Comparison of ENCODE assay signal across 1 cellular context in genomic region chr14:65412189-65412846, GRCh38.
TF ChIP-seq lines count a peak whose summit lies in the region.

TSS of gene FUT8 (plus strand) at chr14:65412730. CDS start at chr14:65561564, 148,834 bp downstream.

TF ChIP-seq in HEK293, 187 proteins besides CTCF, POLR2A, EP300 and RAD21 (continued from another document and continues in another):
- peak; percentile 54; the same call in 1 of the 2 replicates for TF ChIP-seq ZNF341 (tag by site-specific recombination; IDR thresholded peaks at IDR 0.05; ENCODE audit: low read depth)
- TF ChIP-seq, protein P1, sequence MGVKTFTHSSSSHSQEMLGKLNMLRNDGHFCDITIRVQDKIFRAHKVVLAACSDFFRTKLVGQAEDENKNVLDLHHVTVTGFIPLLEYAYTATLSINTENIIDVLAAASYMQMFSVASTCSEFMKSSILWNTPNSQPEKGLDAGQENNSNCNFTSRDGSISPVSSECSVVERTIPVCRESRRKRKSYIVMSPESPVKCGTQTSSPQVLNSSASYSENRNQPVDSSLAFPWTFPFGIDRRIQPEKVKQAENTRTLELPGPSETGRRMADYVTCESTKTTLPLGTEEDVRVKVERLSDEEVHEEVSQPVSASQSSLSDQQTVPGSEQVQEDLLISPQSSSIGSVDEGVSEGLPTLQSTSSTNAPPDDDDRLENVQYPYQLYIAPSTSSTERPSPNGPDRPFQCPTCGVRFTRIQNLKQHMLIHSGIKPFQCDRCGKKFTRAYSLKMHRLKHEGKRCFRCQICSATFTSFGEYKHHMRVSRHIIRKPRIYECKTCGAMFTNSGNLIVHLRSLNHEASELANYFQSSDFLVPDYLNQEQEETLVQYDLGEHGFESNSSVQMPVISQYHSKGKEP (tag by site-specific recombination; IDR thresholded peaks at IDR 0.05) = no peak; the same call in 1 of the 2 replicates
- TF ChIP-seq ZNF514 (tag by site-specific recombination; IDR thresholded peaks at IDR 0.05) = no peak
- TF ChIP-seq ZNF560 (tag by site-specific recombination; IDR thresholded peaks at IDR 0.05; ENCODE audit: borderline replicate concordance) = no peak
- TF ChIP-seq ZNF211 (tag by site-specific recombination; IDR thresholded peaks at IDR 0.05; ENCODE audit: low read depth) = no peak
- TF ChIP-seq ZNF366 (tag by site-specific recombination; conservative IDR thresholded peaks at IDR 0.05) = no peak
- TF ChIP-seq ZIC2 (tag by site-specific recombination; IDR thresholded peaks at IDR 0.05) = peak; percentile 98
- TF ChIP-seq ZNF26 (tag by site-specific recombination; IDR thresholded peaks at IDR 0.05) = no peak
- TF ChIP-seq ZNF274 (IDR thresholded peaks at IDR 0.05; ENCODE audit: low read length) = no peak
- TF ChIP-seq ZNF274 (tag by site-specific recombination; IDR thresholded peaks at IDR 0.05; ENCODE audit: borderline replicate concordance) = no peak
- TF ChIP-seq ZNF354C (tag by site-specific recombination; IDR thresholded peaks at IDR 0.05; ENCODE audit: borderline replicate concordance, low read depth) = no peak
- TF ChIP-seq ZNF248 (tag by site-specific recombination; IDR thresholded peaks at IDR 0.05) = no peak
- no peak; the same call in 1 of the 2 replicates for TF ChIP-seq ZBTB48 (tag by site-specific recombination; IDR thresholded peaks at IDR 0.05)
- TF ChIP-seq ZNF76 (tag by site-specific recombination; IDR thresholded peaks at IDR 0.05; ENCODE audit: borderline replicate concordance, low read depth) = no peak; the same call in 1 of the 2 replicates
- TF ChIP-seq ZBTB10 (tag by site-specific recombination; IDR thresholded peaks at IDR 0.05) = no peak
- peak; percentile 50 for TF ChIP-seq SP2 (tag by site-specific recombination; IDR thresholded peaks at IDR 0.05)
- TF ChIP-seq PBX3 (CRISPR knock-in tag; IDR thresholded peaks at IDR 0.05) = peak; percentile 41; the same call in 1 of the 2 replicates
- TF ChIP-seq, protein P2, sequence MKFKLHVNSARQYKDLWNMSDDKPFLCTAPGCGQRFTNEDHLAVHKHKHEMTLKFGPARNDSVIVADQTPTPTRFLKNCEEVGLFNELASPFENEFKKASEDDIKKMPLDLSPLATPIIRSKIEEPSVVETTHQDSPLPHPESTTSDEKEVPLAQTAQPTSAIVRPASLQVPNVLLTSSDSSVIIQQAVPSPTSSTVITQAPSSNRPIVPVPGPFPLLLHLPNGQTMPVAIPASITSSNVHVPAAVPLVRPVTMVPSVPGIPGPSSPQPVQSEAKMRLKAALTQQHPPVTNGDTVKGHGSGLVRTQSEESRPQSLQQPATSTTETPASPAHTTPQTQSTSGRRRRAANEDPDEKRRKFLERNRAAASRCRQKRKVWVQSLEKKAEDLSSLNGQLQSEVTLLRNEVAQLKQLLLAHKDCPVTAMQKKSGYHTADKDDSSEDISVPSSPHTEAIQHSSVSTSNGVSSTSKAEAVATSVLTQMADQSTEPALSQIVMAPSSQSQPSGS (tag by site-specific recombination; IDR thresholded peaks at IDR 0.05; ENCODE audit: low read depth) = no peak
- TF ChIP-seq ZNF555 (tag by site-specific recombination; conservative IDR thresholded peaks at IDR 0.05) = no peak
- no peak for TF ChIP-seq ZNF174 (tag by site-specific recombination; IDR thresholded peaks at IDR 0.05)
- TF ChIP-seq, protein P3, sequence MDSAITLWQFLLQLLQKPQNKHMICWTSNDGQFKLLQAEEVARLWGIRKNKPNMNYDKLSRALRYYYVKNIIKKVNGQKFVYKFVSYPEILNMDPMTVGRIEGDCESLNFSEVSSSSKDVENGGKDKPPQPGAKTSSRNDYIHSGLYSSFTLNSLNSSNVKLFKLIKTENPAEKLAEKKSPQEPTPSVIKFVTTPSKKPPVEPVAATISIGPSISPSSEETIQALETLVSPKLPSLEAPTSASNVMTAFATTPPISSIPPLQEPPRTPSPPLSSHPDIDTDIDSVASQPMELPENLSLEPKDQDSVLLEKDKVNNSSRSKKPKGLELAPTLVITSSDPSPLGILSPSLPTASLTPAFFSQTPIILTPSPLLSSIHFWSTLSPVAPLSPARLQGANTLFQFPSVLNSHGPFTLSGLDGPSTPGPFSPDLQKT (IDR thresholded peaks at IDR 0.05; ENCODE audit: borderline replicate concordance, low read depth, low read length) = no peak
- 0 out of 2 replicates have a peak, but pooled peaks have one; percentile 21 for TF ChIP-seq ZNF140 (tag by site-specific recombination; IDR thresholded peaks at IDR 0.05)
- no peak for TF ChIP-seq ZNF747 (tag by site-specific recombination; IDR thresholded peaks at IDR 0.05)
- TF ChIP-seq ZSCAN30 (tag by site-specific recombination; IDR thresholded peaks at IDR 0.05) = peak; percentile 75
- no peak for TF ChIP-seq ZFP3 (tag by site-specific recombination; IDR thresholded peaks at IDR 0.05; ENCODE audit: low read depth)
- TF ChIP-seq KLF9 (tag by site-specific recombination; IDR thresholded peaks at IDR 0.05; ENCODE audit: low read depth) = peak; percentile 64
- no peak for TF ChIP-seq ZNF670 (tag by site-specific recombination; IDR thresholded peaks at IDR 0.05; ENCODE audit: low read depth)
- no peak for TF ChIP-seq ZNF473 (tag by site-specific recombination; IDR thresholded peaks at IDR 0.05)
- TF ChIP-seq, protein P4, sequence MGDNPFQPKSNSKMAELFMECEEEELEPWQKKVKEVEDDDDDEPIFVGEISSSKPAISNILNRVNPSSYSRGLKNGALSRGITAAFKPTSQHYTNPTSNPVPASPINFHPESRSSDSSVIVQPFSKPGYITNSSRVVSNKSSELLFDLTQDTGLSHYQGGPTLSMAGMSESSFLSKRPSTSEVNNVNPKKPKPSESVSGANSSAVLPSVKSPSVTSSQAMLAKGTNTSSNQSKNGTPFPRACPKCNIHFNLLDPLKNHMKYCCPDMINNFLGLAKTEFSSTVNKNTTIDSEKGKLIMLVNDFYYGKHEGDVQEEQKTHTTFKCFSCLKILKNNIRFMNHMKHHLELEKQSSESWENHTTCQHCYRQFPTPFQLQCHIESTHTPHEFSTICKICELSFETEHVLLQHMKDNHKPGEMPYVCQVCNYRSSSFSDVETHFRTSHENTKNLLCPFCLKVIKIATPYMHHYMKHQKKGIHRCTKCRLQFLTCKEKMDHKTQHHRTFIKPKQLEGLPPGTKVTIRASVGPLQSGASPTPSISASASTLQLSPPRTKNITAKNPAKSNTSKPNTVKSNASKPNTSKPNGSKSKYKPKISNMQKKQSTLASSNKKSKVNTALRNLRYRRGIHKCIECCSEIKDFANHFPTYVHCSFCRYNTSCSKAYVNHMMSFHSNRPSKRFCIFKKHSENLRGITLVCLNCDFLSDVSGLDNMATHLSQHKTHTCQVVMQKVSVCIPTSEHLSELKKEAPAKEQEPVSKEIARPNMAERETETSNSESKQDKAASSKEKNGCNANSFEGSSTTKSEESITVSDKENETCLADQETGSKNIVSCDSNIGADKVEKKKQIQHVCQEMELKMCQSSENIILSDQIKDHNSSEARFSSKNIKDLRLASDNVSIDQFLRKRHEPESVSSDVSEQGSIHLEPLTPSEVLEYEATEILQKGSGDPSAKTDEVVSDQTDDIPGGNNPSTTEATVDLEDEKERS (tag by site-specific recombination; IDR thresholded peaks at IDR 0.05) = no peak
- peak; percentile 46; the same call in 1 of the 2 replicates for TF ChIP-seq ZBTB20 (tag by site-specific recombination; IDR thresholded peaks at IDR 0.05)
- TF ChIP-seq ZNF610 (tag by site-specific recombination; IDR thresholded peaks at IDR 0.05; ENCODE audit: borderline replicate concordance) = 0 out of 2 replicates have a peak, but pooled peaks have one; percentile 17
- TF ChIP-seq ZFP37 (tag by site-specific recombination; IDR thresholded peaks at IDR 0.05) = no peak
- 0 out of 2 replicates have a peak, but pooled peaks have one; percentile 65 for TF ChIP-seq ZNF391 (tag by site-specific recombination; IDR thresholded peaks at IDR 0.05; ENCODE audit: borderline replicate concordance, low read depth)
- no peak for TF ChIP-seq ZNF548 (tag by site-specific recombination; IDR thresholded peaks at IDR 0.05)
- TF ChIP-seq ZNF792 (tag by site-specific recombination; IDR thresholded peaks at IDR 0.05) = no peak
- no peak for TF ChIP-seq ZNF48 (tag by site-specific recombination; IDR thresholded peaks at IDR 0.05)
- TF ChIP-seq WT1 (tag by site-specific recombination; IDR thresholded peaks at IDR 0.05) = no peak
- no peak for TF ChIP-seq ZNF404 (tag by site-specific recombination; IDR thresholded peaks at IDR 0.05)
- no peak for TF ChIP-seq TCF7L2 (IDR thresholded peaks at IDR 0.05; ENCODE audit: borderline replicate concordance, low read depth, low read length)
- TF ChIP-seq ZXDB (tag by site-specific recombination; IDR thresholded peaks at IDR 0.05) = peak; percentile 59
- no peak for TF ChIP-seq ZNF184 (tag by site-specific recombination; IDR thresholded peaks at IDR 0.05)
- TF ChIP-seq ZNF335 (tag by site-specific recombination; conservative IDR thresholded peaks at IDR 0.05) = peak; percentile 46
- peak; percentile 75 for TF ChIP-seq IKZF3 (tag by site-specific recombination; IDR thresholded peaks at IDR 0.05)
- no peak for TF ChIP-seq ZNF311 (tag by site-specific recombination; IDR thresholded peaks at IDR 0.05; ENCODE audit: borderline replicate concordance)
- TF ChIP-seq BCL11B (tag by site-specific recombination; IDR thresholded peaks at IDR 0.05; ENCODE audit: low read depth) = no peak
- no peak for TF ChIP-seq ZNF10 (tag by site-specific recombination; IDR thresholded peaks at IDR 0.05)
- no peak for TF ChIP-seq ZNF629 (tag by site-specific recombination; IDR thresholded peaks at IDR 0.05)
- TF ChIP-seq ZNF16 (tag by site-specific recombination; IDR thresholded peaks at IDR 0.05; ENCODE audit: low read depth) = no peak
- TF ChIP-seq, protein P5, sequence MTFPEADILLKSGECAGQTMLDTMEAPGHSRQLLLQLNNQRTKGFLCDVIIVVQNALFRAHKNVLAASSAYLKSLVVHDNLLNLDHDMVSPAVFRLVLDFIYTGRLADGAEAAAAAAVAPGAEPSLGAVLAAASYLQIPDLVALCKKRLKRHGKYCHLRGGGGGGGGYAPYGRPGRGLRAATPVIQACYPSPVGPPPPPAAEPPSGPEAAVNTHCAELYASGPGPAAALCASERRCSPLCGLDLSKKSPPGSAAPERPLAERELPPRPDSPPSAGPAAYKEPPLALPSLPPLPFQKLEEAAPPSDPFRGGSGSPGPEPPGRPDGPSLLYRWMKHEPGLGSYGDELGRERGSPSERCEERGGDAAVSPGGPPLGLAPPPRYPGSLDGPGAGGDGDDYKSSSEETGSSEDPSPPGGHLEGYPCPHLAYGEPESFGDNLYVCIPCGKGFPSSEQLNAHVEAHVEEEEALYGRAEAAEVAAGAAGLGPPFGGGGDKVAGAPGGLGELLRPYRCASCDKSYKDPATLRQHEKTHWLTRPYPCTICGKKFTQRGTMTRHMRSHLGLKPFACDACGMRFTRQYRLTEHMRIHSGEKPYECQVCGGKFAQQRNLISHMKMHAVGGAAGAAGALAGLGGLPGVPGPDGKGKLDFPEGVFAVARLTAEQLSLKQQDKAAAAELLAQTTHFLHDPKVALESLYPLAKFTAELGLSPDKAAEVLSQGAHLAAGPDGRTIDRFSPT (tag by site-specific recombination; IDR thresholded peaks at IDR 0.05) = peak; percentile 99
- peak; percentile 85 for TF ChIP-seq ZBTB26 (tag by site-specific recombination; optimal IDR thresholded peaks at IDR 0.05)
- TF ChIP-seq ZNF23 (tag by site-specific recombination; IDR thresholded peaks at IDR 0.05; ENCODE audit: borderline replicate concordance) = no peak
